Comparison of ENCODE assay signal across 14 cellular contexts in genomic region chr2:43152711-43153627, GRCh38.
DNase-seq lines count a peak whose midpoint lies in the region; ATAC-seq, FAIRE-seq and TF ChIP-seq lines count a peak whose summit lies in the region.
"Had no signal": no experiment of that assay in that cellular context is flagged by ENCODE, and none has a peak within 500 bp of the region (broad histone marks: within the 10 kb centered on the region; RNA-seq: fewer than 3 reads in every experiment).

No MANE protein-coding gene starts in this region.

- no peaks in the 10 kb centered on the region for H3K27me3 ChIP-seq in GM23338 (ENCODE audit: insufficient read depth)

- H3K9me3 ChIP-seq in A549: no peaks in the 10 kb centered on the region
- H3K9me3 ChIP-seq in mucosa of descending colon: no peaks in the 10 kb centered on the region

- TF ChIP-seq EP300 in A549 (IDR thresholded peaks at IDR 0.05): no peak

- no peaks in the 10 kb centered on the region for H3K36me3 ChIP-seq in GM23338 (ENCODE audit: insufficient read depth)
- no peaks in the 10 kb centered on the region for H3K36me3 ChIP-seq in mucosa of descending colon (ENCODE audit: low read depth)

- ATAC-seq in A549 (peak; percentile 9 to 11; a peak in 2 of 6 replicates), GM23338 (peak; percentile 81), mucosa of descending colon (peak; percentile 4), GM21825 (IDR thresholded peaks at IDR 0.05; ENCODE audit: unreplicated experiment) (no peak)

- H3K4me3 ChIP-seq in A549: no peak overlapping the region
- no peak overlapping the region for H3K4me3 ChIP-seq in GM23338
- H3K4me3 ChIP-seq in mucosa of descending colon: no peak overlapping the region

- no peaks in the 10 kb centered on the region for H3K79me2 ChIP-seq in GM23338 (replicated peaks; ENCODE audit: insufficient read depth)

- H3K27me3 Mint-ChIP-seq in GM23338 (ENCODE audit: insufficient read depth, low read depth, poor library complexity): peaks cover 11% of the 10 kb centered on the region
- peaks cover 3% of the 10 kb centered on the region for H3K27me3 Mint-ChIP-seq in dendritic cell treated with granulocyte-macrophage colony-stimulating factor and Interleukin-4, amounts not matched to agents 40 ng/mL and 50 ng/mL, for 4 days
- H3K27me3 Mint-ChIP-seq: IgD-negative memory B cell had no signal

- H3K27ac ChIP-seq in A549: peak overlapping the region in 1 of 2 experiments; percentile 57; a peak in 3 of 6 replicates
- H3K27ac ChIP-seq in GM23338 (ENCODE audit: low read depth): no peak overlapping the region
- H3K27ac ChIP-seq: epithelial cell of prostate had no signal

- no peaks in the 10 kb centered on the region for H3K9me3 Mint-ChIP-seq in GM23338
- H3K9me3 Mint-ChIP-seq in dendritic cell treated with granulocyte-macrophage colony-stimulating factor and Interleukin-4, amounts not matched to agents 40 ng/mL and 50 ng/mL, for 4 days: no peaks in the 10 kb centered on the region
- H3K9me3 Mint-ChIP-seq: activated T-helper 2 cell treated with anti-CD3 and anti-CD28 coated beads, Interferon-gamma antibody, Interleukin-2, Interleukin-4, amounts not matched to agents 10 μg/mL and 5 μg/mL and 100 μg/mL, durations not matched to agents 14 hours and 24 hours and 36 hours; IgD-negative memory B cell had no signal

- DNase-seq in A549 (ENCODE audit: low read depth in 1 of 2, low spot score in 1 of 2): no peak
- no peak for DNase-seq in GM23338 (ENCODE audit: low spot score)
- DNase-seq in mucosa of descending colon: peak in 1 of 3 donors; percentile 11
- DNase-seq in KG1 (lab: John Stamatoyannopoulos, UW): no peak
- no peak for DNase-seq in DMS79 treated with DMSO at 0.1 percent for 48 hours (lab: John Stamatoyannopoulos, UW)
- no peak for DNase-seq in NCI-H510A treated with DMSO at 0.1 percent for 48 hours (lab: John Stamatoyannopoulos, UW)
- DNase-seq: GDM1, NCI-H187 treated with DMSO at 0.1 percent for 48 hours had no signal

- H3K9me2 ChIP-seq in GM23338 (ENCODE audit: insufficient read depth): no peaks in the 10 kb centered on the region

- no peaks in the 10 kb centered on the region for H3K36me3 Mint-ChIP-seq in GM23338 (ENCODE audit: low read depth)
- H3K36me3 Mint-ChIP-seq in dendritic cell treated with granulocyte-macrophage colony-stimulating factor and Interleukin-4, amounts not matched to agents 40 ng/mL and 50 ng/mL, for 4 days (ENCODE audit: low read depth): no peaks in the 10 kb centered on the region
- H3K36me3 Mint-ChIP-seq: IgD-negative memory B cell had no signal

- H3F3A ChIP-seq in GM23338 (replicated peaks; ENCODE audit: low read depth): no peaks in the 10 kb centered on the region

- no peak overlapping the region for H3K4me3 Mint-ChIP-seq in GM23338
- H3K4me3 Mint-ChIP-seq in dendritic cell treated with granulocyte-macrophage colony-stimulating factor and Interleukin-4, amounts not matched to agents 40 ng/mL and 50 ng/mL, for 4 days: no peak overlapping the region
- H3K4me3 Mint-ChIP-seq: CD14-positive monocyte had no signal

- no peak for TF ChIP-seq POLR2A in A549 (IDR thresholded peaks at IDR 0.05; ENCODE audit: low read length)

- POLR2A ChIA-PET in A549 (lab: Yijun Ruan, JAX): no interaction called here

- 89% methylated on average over 9 of the region's 10 CpGs for WGBS in A549 (ENCODE audit: missing lambda C conversion rate)

- intact Hi-C loops in dendritic cell treated with granulocyte-macrophage colony-stimulating factor and Interleukin-4, amounts not matched to agents 40 ng/mL and 50 ng/mL, for 4 days (cut with micrococcal nuclease): no loop called here
- intact Hi-C loops in mucosa of descending colon (cut with DNase I, micrococcal nuclease): no loop called here

- peaks cover 23% of the 10 kb centered on the region for H3K4me1 Mint-ChIP-seq in GM23338
- H3K4me1 Mint-ChIP-seq in dendritic cell treated with granulocyte-macrophage colony-stimulating factor and Interleukin-4, amounts not matched to agents 40 ng/mL and 50 ng/mL, for 4 days (ENCODE audit: low read depth): peaks cover 53% of the 10 kb centered on the region

- CTCF ChIA-PET in A549 (lab: Yijun Ruan, JAX): interaction anchor here (1.1 to 1.5 kb wide), 2 partner anchors 177 to 178 kb away, joined by 4 to 6 read pairs; no protein-coding TSS in a partner anchor

- no peak overlapping the region for H3K27ac Mint-ChIP-seq in GM23338
- H3K27ac Mint-ChIP-seq in dendritic cell treated with granulocyte-macrophage colony-stimulating factor and Interleukin-4, amounts not matched to agents 40 ng/mL and 50 ng/mL, for 4 days: peak overlapping the region; percentile 2
- H3K27ac Mint-ChIP-seq: activated T-helper 2 cell treated with anti-CD3 and anti-CD28 coated beads, Interferon-gamma antibody, Interleukin-2, Interleukin-4, amounts not matched to agents 10 μg/mL and 5 μg/mL and 100 μg/mL, durations not matched to agents 14 hours and 24 hours and 36 hours; CD14-positive monocyte had no signal

- no peak for TF ChIP-seq CTCF in A549 (IDR thresholded peaks at IDR 0.05)
- TF ChIP-seq CTCF in GM23338 (conservative IDR thresholded peaks at IDR 0.05; ENCODE audit: low read depth in 2 of 2): no peak
- no peak for TF ChIP-seq CTCF in mucosa of descending colon (IDR thresholded peaks at IDR 0.05)

- FAIRE-seq in A549 (lab: Jason Lieb, UNC): no peak

- H4K20me1 ChIP-seq in GM23338 (replicated peaks; ENCODE audit: insufficient read depth): no peaks in the 10 kb centered on the region

- H2AFZ ChIP-seq in GM23338: no peak overlapping the region

- H3K4me1 ChIP-seq in A549 (peaks cover 12% of the 10 kb centered on the region), GM23338 (ENCODE audit: insufficient read depth) (peaks cover 12% of the 10 kb centered on the region; the same call in 1 of the 2 replicates), mucosa of descending colon (ENCODE audit: low read depth) (peaks cover 26% of the 10 kb centered on the region)

- no peak for TF ChIP-seq RAD21 in A549 (conservative IDR thresholded peaks at IDR 0.05 in 1 of 2, IDR thresholded peaks at IDR 0.05 in 1 of 2)

- no peak overlapping the region for H3K4me2 ChIP-seq in A549
- H3K4me2 ChIP-seq in GM23338: no peak overlapping the region

TF ChIP-seq in A549, 52 proteins besides CTCF, POLR2A, EP300 and RAD21 (continues in another document):
- TF ChIP-seq RFX5 (IDR thresholded peaks at IDR 0.05): no peak
- TF ChIP-seq ELK1 (IDR thresholded peaks at IDR 0.05; ENCODE audit: low read depth, low read length): no peak
- TF ChIP-seq ATOH8 (CRISPR knock-in tag; IDR thresholded peaks at IDR 0.05; ENCODE audit: low read depth): no peak
- TF ChIP-seq E2F6 (IDR thresholded peaks at IDR 0.05; ENCODE audit: borderline replicate concordance, low read depth): no peak

TF ChIP-seq in GM23338, 12 proteins besides CTCF, POLR2A, EP300 and RAD21 (continues in another document):
- TF ChIP-seq ZNF331 (CRISPR knock-in tag; IDR thresholded peaks at IDR 0.05; ENCODE audit: low read depth): no peak
- no peak for TF ChIP-seq ZNF114 (CRISPR knock-in tag; IDR thresholded peaks at IDR 0.05)
- TF ChIP-seq NANOG (IDR thresholded peaks at IDR 0.05; ENCODE audit: borderline replicate concordance): no peak
- TF ChIP-seq EZH2phosphoT487 (IDR thresholded peaks at IDR 0.05; ENCODE audit: unreplicated experiment): no peak
- no peak for TF ChIP-seq POLR2AphosphoS5 (IDR thresholded peaks at IDR 0.05; ENCODE audit: low read depth)
- no peak for TF ChIP-seq CREB1 (CRISPR knock-in tag; IDR thresholded peaks at IDR 0.05; ENCODE audit: low read depth)
- no peak for TF ChIP-seq STAT1 (IDR thresholded peaks at IDR 0.05; ENCODE audit: unreplicated experiment)
- TF ChIP-seq JUNB (IDR thresholded peaks at IDR 0.05; ENCODE audit: unreplicated experiment): no peak
- TF ChIP-seq ETS1 (IDR thresholded peaks at IDR 0.05): no peak
- no peak for TF ChIP-seq REST (IDR thresholded peaks at IDR 0.05; ENCODE audit: unreplicated experiment)
